30 cellular contexts compared by ENCODE assay signal in the genomic region with DNA sequence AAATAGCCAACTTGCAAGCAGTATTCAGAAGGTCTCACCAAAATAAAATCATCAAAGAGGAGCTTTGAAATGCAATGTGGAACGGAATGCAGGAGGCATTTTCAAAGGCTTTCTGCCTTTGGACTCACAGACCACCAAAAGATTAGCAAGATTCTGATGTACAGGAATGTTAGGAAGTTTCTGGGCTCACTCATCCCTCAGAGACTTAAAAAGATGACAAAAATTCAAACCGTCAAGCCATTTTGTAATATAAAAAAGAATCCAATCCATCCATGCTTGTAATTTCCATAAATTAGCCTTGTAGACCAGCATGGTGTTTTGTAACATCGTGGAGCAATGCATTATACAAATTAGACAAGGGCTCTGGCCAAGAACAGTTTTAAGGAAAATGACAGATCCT.
"Had no signal": no experiment of that assay in that cellular context is flagged by ENCODE, and none has a peak within 500 bp of the region (broad histone marks: within the 10 kb centered on the region; RNA-seq: fewer than 3 reads in every experiment).

No MANE protein-coding gene starts in this region.

- H3K4me1 ChIP-seq: ascending aorta, body of pancreas, breast epithelium, Peyer's patch had no signal

- H3K27me3 ChIP-seq: ascending aorta, body of pancreas, breast epithelium, Peyer's patch, SJSA1 had no signal

- H3K9ac ChIP-seq: SK-N-SH had no signal

- FAIRE-seq: TTC549 had no signal

- H3K9me3 ChIP-seq: Peyer's patch, SK-N-SH had no signal

- H3K4me3 ChIP-seq: ascending aorta, body of pancreas, breast epithelium, Peyer's patch, SJSA1 had no signal

- H3K27ac ChIP-seq: ascending aorta, body of pancreas, breast epithelium, Peyer's patch, SJSA1 had no signal

- ATAC-seq: activated CD4-positive, alpha-beta T cell treated with anti-CD3 and anti-CD28 coated beads for 36 hours; activated CD4-positive, CD25-positive, alpha-beta regulatory T cell treated with anti-CD3 and anti-CD28 coated beads, Interleukin-2, amount 50 U/mL, for 24 hours; activated CD8-positive, alpha-beta T cell treated with anti-CD3 and anti-CD28 coated beads, Interleukin-2, amount 10 ng/mL, durations not matched to agents 7 days and 5 days; activated naive CD4-positive, alpha-beta T cell treated with anti-CD3 and anti-CD28 coated beads, Interleukin-2, amount 50 U/mL, for 72 hours; body of pancreas; PC-3 had no signal

- DNase-seq: activated CD4-positive, alpha-beta T cell treated with anti-CD3 and anti-CD28 coated beads for 36 hours; activated CD4-positive, alpha-beta T cell treated with anti-CD3 and anti-CD28 coated beads, Interleukin-2, amount 10 ng/mL, durations not matched to agents 7 days and 5 days; activated CD4-positive, alpha-beta T cell treated with anti-CD3 and anti-CD28 coated beads, Interleukin-2, amount 50 U/mL, for 48 hours; activated CD8-positive, alpha-beta T cell treated with anti-CD3 and anti-CD28 coated beads, Interleukin-2, amount 10 ng/mL, durations not matched to agents 7 days and 5 days; activated gamma-delta T cell; activated naive CD4-positive, alpha-beta T cell treated with Interleukin-2 at 50 U/mL for 16 hours; activated T-cell treated with anti-CD3 and anti-CD28 coated beads, Interleukin-2, amount 50 U/mL, for 24 hours; amniotic stem cell; body of pancreas; Karpas-422; KBM-7; NCI-H1105; NCI-H1436; NCI-H1694; NCI-H1930; NCI-H345; NCI-H524 treated with DMSO at 0.1 percent for 48 hours; NCI-H748 treated with DMSO at 0.1 percent for 48 hours; NK-92 treated with Interleukin-12 subunit alpha and Interleukin-12 subunit beta, amount 100 ng/mL, for 24 hours; PC-3; Peyer's patch; RPMI8226; SHP77 treated with DMSO at 0.1 percent for 48 hours; SK-N-SH had no signal

- H3K4me2 ChIP-seq: SK-N-SH had no signal

- H3K36me3 ChIP-seq: ascending aorta, breast epithelium, Peyer's patch, SJSA1 had no signal
